In the genomic region with DNA sequence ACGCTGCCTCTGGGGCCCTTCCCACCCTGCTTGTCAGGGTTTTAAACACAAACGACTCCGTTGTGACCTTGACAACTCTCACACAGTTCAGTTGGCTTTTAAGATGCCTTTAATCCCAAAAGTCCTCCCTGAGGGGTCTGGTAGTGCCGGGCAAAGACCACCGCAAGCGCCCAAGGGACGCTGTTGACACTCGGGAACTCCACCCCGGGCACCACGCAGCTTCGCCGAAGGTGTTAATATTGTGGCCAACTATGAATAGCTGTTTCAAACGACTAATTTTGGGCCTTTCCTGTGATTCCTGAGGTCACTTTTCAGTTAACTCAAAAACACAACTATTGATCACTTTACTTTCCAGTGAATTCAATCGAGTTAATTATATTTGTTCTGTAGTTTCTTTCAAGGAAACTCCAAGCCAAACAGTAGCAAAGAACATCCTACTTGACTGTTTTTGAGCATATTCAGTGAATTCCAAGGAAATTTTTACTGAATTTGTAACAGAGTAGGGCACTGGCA, we compare ENCODE assay signal across 8 cellular contexts. TPM values are rescaled to one million over a fixed set of nuclear protein-coding genes. Genes with fewer than 3 reads are reported as not detected.
DNase-seq lines count a peak whose midpoint lies in the region; ATAC-seq and TF ChIP-seq lines count a peak whose summit lies in the region.

No MANE protein-coding gene starts in this region.

- H3K27ac ChIP-seq in C4-2B (peak overlapping the region; percentile 92), OCI-LY3 (ENCODE audit: low read length) (no peak overlapping the region)

- ATAC-seq in GM19351 (IDR thresholded peaks at IDR 0.05; ENCODE audit: unreplicated experiment) = no peak

- H3K36me3 Mint-ChIP-seq in endothelial cell (ENCODE audit: low read depth, unreplicated experiment) = no peaks in the 10 kb centered on the region
- no peaks in the 10 kb centered on the region for H3K36me3 Mint-ChIP-seq in neural crest cell (ENCODE audit: low read depth)

- H3K4me1 Mint-ChIP-seq in endothelial cell (ENCODE audit: unreplicated experiment) (peaks cover 22% of the 10 kb centered on the region), neural crest cell (peaks cover 20% of the 10 kb centered on the region)

- peak overlapping the region; percentile 57 for H2AFZ ChIP-seq in OCI-LY3 (ENCODE audit: low read depth, low read length)

- peak overlapping the region; percentile 85 for H3K4me2 ChIP-seq in OCI-LY3 (ENCODE audit: low read length)

- TF ChIP-seq CTCF in C4-2B (conservative IDR thresholded peaks at IDR 0.05) = no peak
- TF ChIP-seq CTCF in OCI-LY3 (IDR thresholded peaks at IDR 0.05; ENCODE audit: low read depth, low read length) = no peak
- TF ChIP-seq CTCF in endothelial cell (IDR thresholded peaks at IDR 0.05; ENCODE audit: unreplicated experiment) = no peak
- no peak for TF ChIP-seq CTCF in neural crest cell (conservative IDR thresholded peaks at IDR 0.05)

- H3K9ac ChIP-seq in OCI-LY3 (ENCODE audit: low read length) = peak overlapping the region; percentile 82

- DNase-seq in endothelial cell (ENCODE audit: low spot score) = no peak
- DNase-seq in neural crest cell (ENCODE audit: low read depth, low spot score) = no peak
- DNase-seq in foreskin melanocyte = no peak
- DNase-seq in epidermal melanocyte (ENCODE audit: insufficient read length, low spot score) = no peak
- no peak for DNase-seq in stimulated activated naive CD4-positive, alpha-beta T cell treated with Interleukin-2 at 50 U/mL for 16 hours (lab: John Stamatoyannopoulos, UW)

- peak overlapping the region; percentile 81 for H3K27ac Mint-ChIP-seq in endothelial cell (ENCODE audit: unreplicated experiment)
- peak overlapping the region; percentile 73 for H3K27ac Mint-ChIP-seq in neural crest cell (ENCODE audit: unreplicated experiment)

- H3K4me3 Mint-ChIP-seq in endothelial cell (ENCODE audit: unreplicated experiment) (peak overlapping the region; percentile 92), neural crest cell (peak overlapping the region; percentile 87)

- no peaks in the 10 kb centered on the region for H3K9me3 Mint-ChIP-seq in endothelial cell (ENCODE audit: unreplicated experiment)
- H3K9me3 Mint-ChIP-seq in neural crest cell = no peaks in the 10 kb centered on the region

- peak overlapping the region; percentile 83 for H3K4me3 ChIP-seq in OCI-LY3 (ENCODE audit: low read length)

- H3K27me3 Mint-ChIP-seq in endothelial cell (ENCODE audit: unreplicated experiment) (peaks cover 11% of the 10 kb centered on the region), neural crest cell (ENCODE audit: low read depth) (peaks cover 11% of the 10 kb centered on the region)

- H3K4me1 ChIP-seq in OCI-LY3 (ENCODE audit: low read length) = peaks cover 27% of the 10 kb centered on the region

- H3K27me3 ChIP-seq in OCI-LY3 (ENCODE audit: low read depth, low read length) = peaks cover 12% of the 10 kb centered on the region; the same call in 1 of the 2 replicates

- H4K20me1 ChIP-seq in OCI-LY3 (ENCODE audit: insufficient read depth, low read length) = peaks cover 13% of the 10 kb centered on the region

- no peaks in the 10 kb centered on the region for H3K9me3 ChIP-seq in OCI-LY3 (ENCODE audit: insufficient read depth, low read length)

- H3K79me2 ChIP-seq in OCI-LY3 (ENCODE audit: low read length) = peaks cover 29% of the 10 kb centered on the region

- H3K36me3 ChIP-seq in OCI-LY3 (replicated peaks; ENCODE audit: low read depth, low read length) = no peaks in the 10 kb centered on the region

RNA-seq across cellular contexts. Expression of gene ESYT2, which starts 1.0 kb away (rescaled TPM):
- total RNA-seq in endothelial cell (ENCODE audit: unreplicated experiment) = 31.8 TPM
- total RNA-seq in neural crest cell = 21.1 and 23.3 TPM in 2 replicates

RNA-seq across cellular contexts. Expression of gene DYNC2I1, which starts 26.1 kb away (rescaled TPM):
- total RNA-seq in endothelial cell (ENCODE audit: unreplicated experiment) (25.9 TPM), neural crest cell (27.3 and 27.8 TPM in 2 replicates)
